In genomic region chr7:69710773-69711445, GRCh38 we compare ENCODE assay signal across 22 cellular contexts.
"Had no signal": no experiment of that assay in that cellular context is flagged by ENCODE, and none has a peak within 500 bp of the region (broad histone marks: within the 10 kb centered on the region; RNA-seq: fewer than 3 reads in every experiment).

No MANE protein-coding gene starts in this region.

- H3K27ac ChIP-seq: PC-9 had no signal

- H3K36me3 Mint-ChIP-seq: activated CD4-positive, alpha-beta memory T cell treated with anti-CD3 and anti-CD28 coated beads for 36 hours; activated naive CD8-positive, alpha-beta T cell; T-cell had no signal

- H2AFZ ChIP-seq: PC-9 had no signal

- H3K4me3 Mint-ChIP-seq: activated CD4-positive, alpha-beta memory T cell treated with anti-CD3 and anti-CD28 coated beads for 36 hours; activated CD4-positive, alpha-beta T cell treated with anti-CD3 and anti-CD28 coated beads, Interleukin-2, amount 10 ng/mL, durations not matched to agents 7 days and 5 days; activated naive CD4-positive, alpha-beta T cell treated with anti-CD3 and anti-CD28 coated beads for 36 hours; activated naive CD8-positive, alpha-beta T cell; activated T-cell treated with anti-CD3 and anti-CD28 coated beads, Interleukin-2, amount 50 U/mL, for 4 hours; T-cell had no signal

- H3K4me2 ChIP-seq: PC-9 had no signal

- H3K9me3 Mint-ChIP-seq: activated CD4-positive, alpha-beta memory T cell treated with anti-CD3 and anti-CD28 coated beads for 36 hours; activated CD4-positive, alpha-beta T cell treated with anti-CD3 and anti-CD28 coated beads, Interleukin-2, amount 10 ng/mL, durations not matched to agents 7 days and 5 days; activated naive CD4-positive, alpha-beta T cell treated with anti-CD3 and anti-CD28 coated beads for 36 hours; activated T-cell treated with anti-CD3 and anti-CD28 coated beads, Interleukin-2, amount 50 U/mL, for 4 hours had no signal

- ATAC-seq: activated T-cell treated with anti-CD3 and anti-CD28 coated beads, Interleukin-2, amount 50 U/mL, for 4 hours; K562; T-cell had no signal

- H3K27ac Mint-ChIP-seq: activated CD4-positive, alpha-beta memory T cell treated with anti-CD3 and anti-CD28 coated beads for 36 hours; activated CD4-positive, alpha-beta T cell treated with anti-CD3 and anti-CD28 coated beads, Interleukin-2, amount 10 ng/mL, durations not matched to agents 7 days and 5 days; activated naive CD4-positive, alpha-beta T cell treated with anti-CD3 and anti-CD28 coated beads for 36 hours; activated naive CD8-positive, alpha-beta T cell; T-cell had no signal

- H3K4me1 Mint-ChIP-seq: activated CD4-positive, alpha-beta T cell treated with anti-CD3 and anti-CD28 coated beads, Interleukin-2, amount 10 ng/mL, durations not matched to agents 7 days and 5 days; T-cell had no signal

- DNase-seq: activated CD4-positive, alpha-beta memory T cell treated with anti-CD3 and anti-CD28 coated beads for 36 hours; activated CD4-positive, alpha-beta T cell treated with anti-CD3 and anti-CD28 coated beads, Interleukin-2, amount 10 ng/mL, durations not matched to agents 7 days and 5 days; activated CD4-positive, CD25-positive, alpha-beta regulatory T cell; activated CD8-positive, alpha-beta memory T cell treated with anti-CD3 and anti-CD28 coated beads for 24 hours; activated gamma-delta T cell; activated naive CD4-positive, alpha-beta T cell treated with anti-CD3 and anti-CD28 coated beads for 36 hours; activated T-cell treated with anti-CD3 and anti-CD28 coated beads, Interleukin-2, amount 50 U/mL, for 4 hours; central memory CD4-positive, alpha-beta T cell; Karpas-422; NCI-H1048; NCI-H146; NCI-H187 treated with DMSO at 0.1 percent for 48 hours; NCI-H2081 treated with DMSO at 0.1 percent for 48 hours; NCI-H446; NCI-H524; PC-9; SIG-M5; T-cell; T-helper 2 cell; T1000 had no signal

- H3K4me3 ChIP-seq: K562, PC-9 had no signal
